18 cellular contexts compared by ENCODE assay signal in the genomic region with DNA sequence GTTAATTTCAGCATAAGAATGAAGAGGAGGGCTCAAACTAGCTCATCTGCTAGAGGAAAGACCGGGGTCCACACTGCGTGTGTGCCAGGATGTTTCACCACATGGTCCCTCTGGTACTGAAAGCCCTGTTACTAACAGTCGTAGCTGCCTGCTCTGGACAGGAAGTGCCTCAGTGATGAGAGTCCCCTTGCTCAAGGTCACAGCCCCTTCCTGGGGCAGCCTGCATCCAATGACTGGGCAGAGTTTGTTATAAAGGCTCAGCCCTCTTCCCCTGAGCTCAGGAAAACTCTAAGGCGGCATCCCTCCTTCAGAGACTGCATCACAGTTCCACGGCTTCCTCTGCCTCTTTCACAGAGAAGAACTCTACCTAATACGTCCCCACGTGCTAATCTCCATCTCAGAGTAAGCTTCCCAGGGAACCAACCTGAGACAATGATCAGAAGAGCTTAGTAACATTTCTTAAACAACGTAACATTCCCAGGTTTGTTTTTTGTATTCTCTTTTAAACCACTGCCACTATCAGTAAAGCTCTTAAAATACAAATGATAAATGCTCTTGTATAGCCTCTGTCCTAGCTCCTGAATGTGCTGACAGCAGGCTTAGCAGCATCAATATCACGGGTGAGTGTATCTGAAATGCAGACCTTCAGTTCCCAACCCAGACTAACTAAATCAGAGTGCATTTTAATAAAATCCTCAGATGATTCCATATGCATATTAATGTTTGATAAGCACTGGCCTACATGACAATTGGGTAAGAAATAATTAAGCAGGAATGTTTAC. TPM values are rescaled to one million over a fixed set of nuclear protein-coding genes. Genes with fewer than 3 reads are reported as not detected.
DNase-seq lines count a peak whose midpoint lies in the region; ATAC-seq and TF ChIP-seq lines count a peak whose summit lies in the region.
"Had no signal": no experiment of that assay in that cellular context is flagged by ENCODE, and none has a peak within 500 bp of the region (broad histone marks: within the 10 kb centered on the region; RNA-seq: fewer than 3 reads in every experiment).

No MANE protein-coding gene starts in this region.

- H3K27ac Mint-ChIP-seq in progenitor cell of endocrine pancreas (no peak overlapping the region), chondrocyte (ENCODE audit: unreplicated experiment) (no peak overlapping the region)
- H3K27ac Mint-ChIP-seq: activated T-helper 17 cell treated with anti-CD3 and anti-CD28 coated beads, Interleukin-2, amount 50 U/mL, for 72 hours; CD14-positive monocyte; natural killer cell; stimulated activated memory B cell treated with anti-CD40 and anti-IgM and Interleukin-4, amounts not matched to agents 10 μg/mL and 1 μg/mL and 100 μg/mL, for 72 hours had no signal

- no peak for TF ChIP-seq CTCF in heart right ventricle (IDR thresholded peaks at IDR 0.05)
- no peak for TF ChIP-seq CTCF in progenitor cell of endocrine pancreas (IDR thresholded peaks at IDR 0.05; ENCODE audit: unreplicated experiment)
- TF ChIP-seq CTCF in chondrocyte (IDR thresholded peaks at IDR 0.05) = no peak

- H2AFZ ChIP-seq in neuronal stem cell (ENCODE audit: low read length) = peak overlapping the region; percentile 69

- H2BK5ac ChIP-seq in neuronal stem cell (ENCODE audit: low read length) = no peak overlapping the region

- H3K4me1 ChIP-seq in heart right ventricle = peaks cover 0 to 20% (median 16%) of the 10 kb centered on the region in 9 donors
- H3K4me1 ChIP-seq in neuronal stem cell (ENCODE audit: control insufficient read depth in 2 of 2, insufficient read depth in 1 of 2, low read depth in 1 of 2, low read length in 2 of 2) = no peaks in the 10 kb centered on the region

- H3K4me3 ChIP-seq in heart right ventricle (no peak overlapping the region), neuronal stem cell (ENCODE audit: low read length in 2 of 2) (no peak overlapping the region)

- H3K36me3 ChIP-seq in heart right ventricle (no peaks in the 10 kb centered on the region), neuronal stem cell (replicated peaks in 1 of 2; ENCODE audit: control insufficient read depth in 2 of 2, insufficient read depth in 2 of 2, low read length in 2 of 2) (no peaks in the 10 kb centered on the region)

- H2AK5ac ChIP-seq in neuronal stem cell (ENCODE audit: low read depth, low read length) = no peak overlapping the region

- no peaks in the 10 kb centered on the region for H3K79me1 ChIP-seq in neuronal stem cell (ENCODE audit: low read depth, low read length)

- H3K18ac ChIP-seq in neuronal stem cell (ENCODE audit: low read length) = peak overlapping the region; percentile 32

- H3K9me3 Mint-ChIP-seq in progenitor cell of endocrine pancreas (ENCODE audit: low read depth) = no peaks in the 10 kb centered on the region
- no peaks in the 10 kb centered on the region for H3K9me3 Mint-ChIP-seq in chondrocyte (ENCODE audit: low read depth)
- H3K9me3 Mint-ChIP-seq: activated T-helper 17 cell treated with anti-CD3 and anti-CD28 coated beads, Interleukin-2, amount 50 U/mL, for 72 hours; CD14-positive monocyte; natural killer cell; stimulated activated memory B cell treated with anti-CD40 and anti-IgM and Interleukin-4, amounts not matched to agents 10 μg/mL and 1 μg/mL and 100 μg/mL, for 72 hours had no signal

- intact Hi-C loops in heart right ventricle (cut with DNase I) = no loop called here

- H3K27me3 Mint-ChIP-seq in progenitor cell of endocrine pancreas (no peaks in the 10 kb centered on the region), chondrocyte (ENCODE audit: low read depth) (no peaks in the 10 kb centered on the region)
- H3K27me3 Mint-ChIP-seq: activated T-helper 17 cell treated with anti-CD3 and anti-CD28 coated beads, Interleukin-2, amount 50 U/mL, for 72 hours had no signal

- no peak overlapping the region for H3K4ac ChIP-seq in neuronal stem cell (ENCODE audit: low read length)

- 39 to 41% methylated on average over 9 of the region's 9 CpGs for WGBS in heart right ventricle, 2 donors
- WGBS in neuronal stem cell (ENCODE audit: extremely low coverage in 2 of 2, insufficient read length in 2 of 2, insufficient replicate concordance in 1 of 2), 2 donors = no CpG with 5 or more reads among the region's 9 CpGs

- no peak overlapping the region for H3K4me2 ChIP-seq in neuronal stem cell (ENCODE audit: insufficient read depth, low read length, poor library complexity, severe bottlenecking)

- no peak overlapping the region for H4K91ac ChIP-seq in neuronal stem cell (ENCODE audit: low read depth, low read length, poor library complexity)

- H3K27me3 ChIP-seq in heart right ventricle (no peaks in the 10 kb centered on the region), neuronal stem cell (ENCODE audit: control insufficient read depth in 3 of 3, insufficient read depth in 3 of 3, low read depth in 1 of 3, low read length in 3 of 3) (peaks cover 0 to 7% (median 0%) of the 10 kb centered on the region in 3 experiments)

- H3K36me3 Mint-ChIP-seq in progenitor cell of endocrine pancreas (ENCODE audit: insufficient read depth) (no peaks in the 10 kb centered on the region), chondrocyte (ENCODE audit: low read depth) (no peaks in the 10 kb centered on the region)
- H3K36me3 Mint-ChIP-seq: CD14-positive monocyte; natural killer cell; stimulated activated memory B cell treated with anti-CD40 and anti-IgM and Interleukin-4, amounts not matched to agents 10 μg/mL and 1 μg/mL and 100 μg/mL, for 72 hours had no signal

- no peak overlapping the region for H2BK12ac ChIP-seq in neuronal stem cell (ENCODE audit: low read length)

- no peak overlapping the region for H3K23ac ChIP-seq in neuronal stem cell (ENCODE audit: low read depth, low read length, poor library complexity)

- no peak overlapping the region for H2BK15ac ChIP-seq in neuronal stem cell (ENCODE audit: low read length)

- H4K8ac ChIP-seq in neuronal stem cell (ENCODE audit: low read depth, low read length) = no peak overlapping the region

- H3K4me3 Mint-ChIP-seq in progenitor cell of endocrine pancreas (ENCODE audit: low read depth) (no peak overlapping the region), chondrocyte (ENCODE audit: unreplicated experiment) (no peak overlapping the region)
- H3K4me3 Mint-ChIP-seq: activated T-helper 17 cell treated with anti-CD3 and anti-CD28 coated beads, Interleukin-2, amount 50 U/mL, for 72 hours; CD14-positive monocyte; natural killer cell; stimulated activated memory B cell treated with anti-CD40 and anti-IgM and Interleukin-4, amounts not matched to agents 10 μg/mL and 1 μg/mL and 100 μg/mL, for 72 hours had no signal

- no peak overlapping the region for H3K9ac ChIP-seq in neuronal stem cell (ENCODE audit: low read depth, low read length, poor library complexity)

- no peak overlapping the region for H2BK120ac ChIP-seq in neuronal stem cell (ENCODE audit: low read depth, low read length)

- peak in 5 of 8 donors; percentile 50 to 71 (median 55) for ATAC-seq in heart right ventricle
- ATAC-seq: activated T-helper 17 cell treated with anti-CD3 and anti-CD28 coated beads, Interleukin-2, amount 50 U/mL, for 72 hours; natural killer cell; stimulated activated memory B cell treated with anti-CD40 and anti-IgM and Interleukin-4, amounts not matched to agents 10 μg/mL and 1 μg/mL and 100 μg/mL, for 72 hours had no signal

- DNase-seq in HT1080 (ENCODE audit: low read depth) (peak; percentile 53), SK-N-DZ (ENCODE audit: low spot score) (peak; percentile 8), heart right ventricle (no peak), neuronal stem cell (ENCODE audit: low spot score) (no peak), progenitor cell of endocrine pancreas (ENCODE audit: low spot score, unreplicated experiment) (no peak), middle frontal gyrus (ENCODE audit: extremely low spot score, low spot score) (no peak), NCI-H69 (lab: John Stamatoyannopoulos, UW) (no peak), chondrocyte (ENCODE audit: low spot score) (no peak)
- DNase-seq: effector CD4-positive, alpha-beta T cell; GF-D8; natural killer cell; NCI-H187; NCI-H748 treated with DMSO at 0.1 percent for 48 hours; retina; T-helper 9 cell had no signal

- H3K27ac ChIP-seq in heart right ventricle (no peak overlapping the region), neuronal stem cell (replicated peaks; ENCODE audit: low read length) (no peak overlapping the region)

- H3K4me1 Mint-ChIP-seq in progenitor cell of endocrine pancreas (ENCODE audit: low read depth) (peaks cover 33% of the 10 kb centered on the region), chondrocyte (ENCODE audit: low read depth) (peaks cover 24% of the 10 kb centered on the region)
- H3K4me1 Mint-ChIP-seq: activated T-helper 17 cell treated with anti-CD3 and anti-CD28 coated beads, Interleukin-2, amount 50 U/mL, for 72 hours; CD14-positive monocyte; natural killer cell had no signal

- no peak overlapping the region for H3K14ac ChIP-seq in neuronal stem cell (ENCODE audit: low read length)

- H3K9me3 ChIP-seq in heart right ventricle = no peaks in the 10 kb centered on the region
- no peaks in the 10 kb centered on the region for H3K9me3 ChIP-seq in neuronal stem cell (replicated peaks in 1 of 2; ENCODE audit: control insufficient read depth in 2 of 2, insufficient read depth in 1 of 2, low read depth in 1 of 2, low read length in 2 of 2)

RNA-seq across cellular contexts. Expression of a gene that starts 38.0 kb away (rescaled TPM):
- 148 and 189 TPM in 2 replicates for total RNA-seq in HT1080 (2014; rRNA removed; shearing (Covaris generic))
- 245 and 267 TPM in 2 replicates for polyA plus RNA-seq in HT1080 (2015; cell fraction: cytosol; rRNA removed)
- 791 and 831 TPM in 2 replicates for polyA plus RNA-seq in HT1080 (2015; cell fraction: nucleus; rRNA removed)
- polyA plus RNA-seq in SK-N-DZ (2014; cell fraction: cytosol; rRNA removed) = 60.5 and 73.8 TPM in 2 replicates
- polyA plus RNA-seq in SK-N-DZ (2014; cell fraction: nucleus; rRNA removed) = 64.6 and 149 TPM in 2 replicates
- total RNA-seq in heart right ventricle = 100 to 1,000 TPM; 153 to 403 (median 203) TPM
- 100 to 1,000 TPM in 1 of 2 donors, 10 to 100 TPM in 1; 73.6 to 624 TPM for polyA plus RNA-seq in heart right ventricle
- 90.7 TPM for polyA plus RNA-seq in neuronal stem cell (2013, experiment 1 of 2)
- 87.6 TPM for polyA plus RNA-seq in neuronal stem cell (2013, experiment 2 of 2)
- total RNA-seq in progenitor cell of endocrine pancreas = 325 and 332 TPM in 2 replicates
- 171 to 196 TPM (median 188 TPM) in 3 replicates for total RNA-seq in chondrocyte

Comparison
In these comparisons a context has a peak if more than half of its experiments do, and no peak if none do; other contexts are left out.
1. DNase-seq: peak in HT1080 (single experiment) and SK-N-DZ (single experiment); none in heart right ventricle (0 of 2), neuronal stem cell (single experiment), progenitor cell of endocrine pancreas (single experiment), middle frontal gyrus (single experiment), NCI-H69 (single experiment) and chondrocyte (single experiment).